Comparison of ENCODE assay signal across 11 cellular contexts in genomic region chr1:31768939-31769704, GRCh38. TPM values are rescaled to one million over a fixed set of nuclear protein-coding genes. Genes with fewer than 3 reads are reported as not detected.
A peak's percentile ranks its signal among the peaks of the same experiment; 100 is the strongest.
DNase-seq lines count a peak whose midpoint lies in the region; ATAC-seq and TF ChIP-seq lines count a peak whose summit lies in the region.
"Had no signal": no experiment of that assay in that cellular context is flagged by ENCODE, and none has a peak within 500 bp of the region (broad histone marks: within the 10 kb centered on the region; RNA-seq: fewer than 3 reads in every experiment).

No MANE protein-coding gene starts in this region.

- CTCF ChIA-PET in activated CD8-positive, alpha-beta memory T cell treated with anti-CD3 and anti-CD28 coated beads, Interleukin-2, amount 10 ng/mL, durations not matched to agents 7 days and 5 days (lab: Charles Lee) = interaction anchor here (1.4 to 1.7 kb wide), 2 partner anchors 20 to 195 kb away, joined by 5 to 8 read pairs; no protein-coding TSS in a partner anchor

- peaks cover 26% of the 10 kb centered on the region for H3K27me3 ChIP-seq in brain microvascular endothelial cell (replicated peaks)

- no peak overlapping the region for H3K27ac Mint-ChIP-seq in activated CD8-positive, alpha-beta memory T cell treated with anti-CD3 and anti-CD28 coated beads, Interleukin-2, amount 10 ng/mL, durations not matched to agents 7 days and 5 days
- peak overlapping the region; percentile 12 for H3K27ac Mint-ChIP-seq in memory B cell

- peaks cover 1% of the 10 kb centered on the region for H3K36me3 Mint-ChIP-seq in activated CD8-positive, alpha-beta memory T cell treated with anti-CD3 and anti-CD28 coated beads, Interleukin-2, amount 10 ng/mL, durations not matched to agents 7 days and 5 days
- no peaks in the 10 kb centered on the region for H3K36me3 Mint-ChIP-seq in memory B cell

- H3K36me3 ChIP-seq in brain microvascular endothelial cell (replicated peaks) = no peaks in the 10 kb centered on the region

- H3K27me3 Mint-ChIP-seq in activated CD8-positive, alpha-beta memory T cell treated with anti-CD3 and anti-CD28 coated beads, Interleukin-2, amount 10 ng/mL, durations not matched to agents 7 days and 5 days = peaks cover 49% of the 10 kb centered on the region
- H3K27me3 Mint-ChIP-seq in memory B cell = peaks cover 16% of the 10 kb centered on the region

- no peak overlapping the region for H3K4me3 Mint-ChIP-seq in activated CD8-positive, alpha-beta memory T cell treated with anti-CD3 and anti-CD28 coated beads, Interleukin-2, amount 10 ng/mL, durations not matched to agents 7 days and 5 days
- H3K4me3 Mint-ChIP-seq in memory B cell = no peak overlapping the region

- in situ Hi-C loops in brain microvascular endothelial cell (cut with HindIII; ENCODE audit: low pct_ligation_motif_present, low sequenced_read_pairs) = no loop called here

- TF ChIP-seq CTCF in GM12865 (IDR thresholded peaks at IDR 0.05; ENCODE audit: insufficient read depth, low read depth, low read length, missing control alignments) = no peak
- TF ChIP-seq CTCF in brain microvascular endothelial cell (IDR thresholded peaks at IDR 0.05; ENCODE audit: low read depth, low read length, missing control alignments) = no peak

- no peak for ATAC-seq in activated CD8-positive, alpha-beta memory T cell treated with anti-CD3 and anti-CD28 coated beads, Interleukin-2, amount 10 ng/mL, durations not matched to agents 7 days and 5 days
- no peak for ATAC-seq in SK-N-SH treated with all-trans-retinoic acid at 6 μM for 48 hours
- ATAC-seq in memory B cell (ENCODE audit: low read depth) = peak; percentile 76
- ATAC-seq in HG03442 (IDR thresholded peaks at IDR 0.05; ENCODE audit: unreplicated experiment) = no peak

- peaks cover 31% of the 10 kb centered on the region for H3K4me1 Mint-ChIP-seq in activated CD8-positive, alpha-beta memory T cell treated with anti-CD3 and anti-CD28 coated beads, Interleukin-2, amount 10 ng/mL, durations not matched to agents 7 days and 5 days
- peaks cover 34% of the 10 kb centered on the region for H3K4me1 Mint-ChIP-seq in memory B cell

- no peak overlapping the region for H3K4me3 ChIP-seq in GM12865 (ENCODE audit: low read depth, low read length)
- no peak overlapping the region for H3K4me3 ChIP-seq in brain microvascular endothelial cell (ENCODE audit: low read depth, low read length)

- no peaks in the 10 kb centered on the region for H3K9me3 Mint-ChIP-seq in activated CD8-positive, alpha-beta memory T cell treated with anti-CD3 and anti-CD28 coated beads, Interleukin-2, amount 10 ng/mL, durations not matched to agents 7 days and 5 days (ENCODE audit: low read depth)
- H3K9me3 Mint-ChIP-seq in memory B cell = no peaks in the 10 kb centered on the region

- no peak overlapping the region for H3K27ac ChIP-seq in brain microvascular endothelial cell
- H3K27ac ChIP-seq: parathyroid adenoma had no signal

- DNase-seq in activated CD8-positive, alpha-beta memory T cell treated with anti-CD3 and anti-CD28 coated beads, Interleukin-2, amount 50 U/mL, for 24 hours (ENCODE audit: extremely low read depth) = peak; percentile 20
- no peak for DNase-seq in activated CD8-positive, alpha-beta memory T cell treated with anti-CD3 and anti-CD28 coated beads, Interleukin-2, amount 10 ng/mL, durations not matched to agents 7 days and 5 days
- peak; percentile 25 for DNase-seq in GM12865 (ENCODE audit: low read depth)
- DNase-seq in memory B cell (ENCODE audit: low spot score in 2 of 2) = peak in 1 of 2 donors; percentile 33
- no peak for DNase-seq in NCI-H446 (lab: John Stamatoyannopoulos, UW)
- DNase-seq in brain microvascular endothelial cell = no peak
- DNase-seq: central memory CD4-positive, alpha-beta T cell; NCI-H1436 treated with DMSO at 0.1 percent for 48 hours had no signal

TF ChIP-seq in SK-N-SH treated with all-trans-retinoic acid at 6 μM for 48 hours, 23 proteins besides CTCF, POLR2A, EP300 and RAD21:
- no peak for TF ChIP-seq ZNF8 (CRISPR knock-in tag; IDR thresholded peaks at IDR 0.05)
- peak; percentile 56; the same call in 1 of the 2 replicates for TF ChIP-seq ZFP3 (CRISPR knock-in tag; IDR thresholded peaks at IDR 0.05)
TF ChIP-seq in SK-N-SH treated with all-trans-retinoic acid at 6 μM for 48 hours: peak in this region for 1.

RNA-seq across cellular contexts. Expression of gene ADGRB2, which starts 5.0 kb away (rescaled TPM):
- total RNA-seq in activated CD8-positive, alpha-beta memory T cell treated with anti-CD3 and anti-CD28 coated beads, Interleukin-2, amount 10 ng/mL, durations not matched to agents 7 days and 5 days = 1 to 10 TPM in 1 of 2 experiments, under 1 TPM in 1; 0.07 to 1.3 TPM

RNA-seq across cellular contexts. Expression of gene SPOCD1, which starts 46.7 kb away (rescaled TPM):
- not detected for total RNA-seq in activated CD8-positive, alpha-beta memory T cell treated with anti-CD3 and anti-CD28 coated beads, Interleukin-2, amount 10 ng/mL, durations not matched to agents 7 days and 5 days

Comparison
In these comparisons a context has a peak if more than half of its experiments do, and no peak if none do; other contexts are left out.
1. DNase-seq: peak in activated CD8-positive, alpha-beta memory T cell treated with anti-CD3 and anti-CD28 coated beads, Interleukin-2, amount 50 U/mL, for 24 hours (single experiment) and GM12865 (single experiment); none in activated CD8-positive, alpha-beta memory T cell treated with anti-CD3 and anti-CD28 coated beads, Interleukin-2, amount 10 ng/mL, durations not matched to agents 7 days and 5 days (single experiment), NCI-H446 (0 of 2) and brain microvascular endothelial cell (single experiment).